ENCODE assay signal across 13 cellular contexts in genomic region chr1:234988536-234988935, GRCh38.
DNase-seq lines count a peak whose midpoint lies in the region; ATAC-seq and TF ChIP-seq lines count a peak whose summit lies in the region.
"Had no signal": no experiment of that assay in that cellular context is flagged by ENCODE, and none has a peak within 500 bp of the region (broad histone marks: within the 10 kb centered on the region; RNA-seq: fewer than 3 reads in every experiment).

No MANE protein-coding gene starts in this region.

- intact Hi-C loops in adrenal gland (cut with DNase I) (loop anchor here (5.0 to 10.0 kb wide), 3 partner anchors 84 to 384 kb away; no protein-coding TSS in a partner anchor), thyroid gland (cut with DNase I) (loop anchor here (5.0 to 10.0 kb wide), 3 partner anchors 89 to 374 kb away; partner anchors contain the start of gene IRF2BP2)

- no peak for TF ChIP-seq POLR2A in adrenal gland (IDR thresholded peaks at IDR 0.05)
- TF ChIP-seq POLR2A in thyroid gland (IDR thresholded peaks at IDR 0.05): no peak

- H3K27ac Mint-ChIP-seq in activated T-cell treated with anti-CD3 and anti-CD28 coated beads, Interleukin-2, amount 50 U/mL, for 72 hours: peak overlapping the region; percentile 88
- H3K27ac Mint-ChIP-seq in mesothelial cell of epicardium: peak overlapping the region; percentile 97

- DNase-seq in activated T-cell treated with anti-CD3 and anti-CD28 coated beads, Interleukin-2, amount 50 U/mL, for 72 hours: no peak
- DNase-seq in activated T-cell treated with anti-CD3 and anti-CD28 coated beads, Interleukin-2, amount 50 U/mL, for 48 hours: no peak
- DNase-seq in adrenal gland (no peak), mesothelial cell of epicardium (ENCODE audit: low spot score in 2 of 2, unreplicated experiment in 2 of 2) (no peak), thyroid gland (no peak), G401 (ENCODE audit: low spot score) (no peak), DMS 273 treated with DMSO at 0.1 percent for 48 hours (lab: John Stamatoyannopoulos, UW) (no peak)
- DNase-seq: DMS153; dorsolateral prefrontal cortex; NCI-H187 treated with DMSO at 0.1 percent for 48 hours; NK-92 treated with Interleukin-12 subunit alpha and Interleukin-12 subunit beta, amount 100 ng/mL, for 24 hours had no signal

- H3K36me3 ChIP-seq in adrenal gland (replicated peaks in 1 of 2) (no peaks in the 10 kb centered on the region), thyroid gland (no peaks in the 10 kb centered on the region)

- peaks cover 34 to 44% of the 10 kb centered on the region in 2 donors for H3K4me1 ChIP-seq in adrenal gland (replicated peaks in 1 of 2)
- H3K4me1 ChIP-seq in thyroid gland: peaks cover 37 to 56% of the 10 kb centered on the region in 2 donors

- in situ Hi-C loops in G401 (cut with HindIII; ENCODE audit: low sequenced_read_pairs): no loop called here

- no peaks in the 10 kb centered on the region for H3K9me3 ChIP-seq in adrenal gland (replicated peaks in 1 of 3)
- no peaks in the 10 kb centered on the region for H3K9me3 ChIP-seq in thyroid gland

- peak overlapping the region; percentile 4 to 53 for H3K4me3 Mint-ChIP-seq in activated T-cell treated with anti-CD3 and anti-CD28 coated beads, Interleukin-2, amount 50 U/mL, for 72 hours
- no peak overlapping the region for H3K4me3 Mint-ChIP-seq in mesothelial cell of epicardium

- no peak for TF ChIP-seq CTCF in adrenal gland (IDR thresholded peaks at IDR 0.05)
- TF ChIP-seq CTCF in mesothelial cell of epicardium (IDR thresholded peaks at IDR 0.05; ENCODE audit: unreplicated experiment): no peak
- no peak for TF ChIP-seq CTCF in thyroid gland (IDR thresholded peaks at IDR 0.05)

- peaks cover 7 to 13% of the 10 kb centered on the region in 2 donors for H3K36me3 Mint-ChIP-seq in activated T-cell treated with anti-CD3 and anti-CD28 coated beads, Interleukin-2, amount 50 U/mL, for 72 hours (ENCODE audit: insufficient read depth in 2 of 2)
- H3K36me3 Mint-ChIP-seq in mesothelial cell of epicardium: no peaks in the 10 kb centered on the region

- H3K27me3 Mint-ChIP-seq in activated T-cell treated with anti-CD3 and anti-CD28 coated beads, Interleukin-2, amount 50 U/mL, for 72 hours (ENCODE audit: low read depth): no peaks in the 10 kb centered on the region
- no peaks in the 10 kb centered on the region for H3K27me3 Mint-ChIP-seq in mesothelial cell of epicardium (ENCODE audit: low read depth)

- peaks cover 2% of the 10 kb centered on the region in 2 donors for H3K9me3 Mint-ChIP-seq in activated T-cell treated with anti-CD3 and anti-CD28 coated beads, Interleukin-2, amount 50 U/mL, for 72 hours
- no peaks in the 10 kb centered on the region for H3K9me3 Mint-ChIP-seq in mesothelial cell of epicardium

- H3K4me1 Mint-ChIP-seq in activated T-cell treated with anti-CD3 and anti-CD28 coated beads, Interleukin-2, amount 50 U/mL, for 72 hours (ENCODE audit: low read depth): peaks cover 84% of the 10 kb centered on the region
- peaks cover 21% of the 10 kb centered on the region for H3K4me1 Mint-ChIP-seq in mesothelial cell of epicardium

- WGBS in adrenal gland, 4 donors: 90 to 96% (median 94%) methylated on average over 4 of the region's 4 CpGs
- 95 to 99% methylated on average over 4 of the region's 4 CpGs for WGBS in thyroid gland, 2 donors

- no peak for ATAC-seq in activated T-cell treated with anti-CD3 and anti-CD28 coated beads, Interleukin-2, amount 50 U/mL, for 72 hours (replicated peaks in 1 of 2)
- ATAC-seq in HG02973 (IDR thresholded peaks at IDR 0.05; ENCODE audit: unreplicated experiment): no peak

- H3K27me3 ChIP-seq in adrenal gland (no peaks in the 10 kb centered on the region), thyroid gland (no peaks in the 10 kb centered on the region)
- H3K27me3 ChIP-seq: dorsolateral prefrontal cortex had no signal

- H3K4me3 ChIP-seq in adrenal gland (no peak overlapping the region), thyroid gland (replicated peaks in 1 of 3) (no peak overlapping the region)
- H3K4me3 ChIP-seq: dorsolateral prefrontal cortex, lung had no signal

- H3K27ac ChIP-seq in adrenal gland: peak overlapping the region in 3 of 5 donors; percentile 76 to 93 (median 87)
- peak overlapping the region; percentile 99 for H3K27ac ChIP-seq in thyroid gland
